8 cellular contexts compared by ENCODE assay signal in genomic region chr12:69497308-69498026, GRCh38. TPM values are rescaled to one million over a fixed set of nuclear protein-coding genes. Genes with fewer than 3 reads are reported as not detected.
DNase-seq lines count a peak whose midpoint lies in the region; ATAC-seq, FAIRE-seq and TF ChIP-seq lines count a peak whose summit lies in the region.

No MANE protein-coding gene starts in this region.

- no peak overlapping the region for H2AFZ ChIP-seq in PC-3 (ENCODE audit: low read length)

- intact Hi-C loops in PC-3 (cut with micrococcal nuclease) = no loop called here

- H3K4me3 ChIP-seq in GM12864 (ENCODE audit: low read depth, low read length) (no peak overlapping the region; the same call in 1 of the 2 replicates), fibroblast of mammary gland (ENCODE audit: control insufficient read depth, low read depth, low read length) (no peak overlapping the region), PC-3 (ENCODE audit: low read length) (no peak overlapping the region)

- TF ChIP-seq CTCF in GM12864 (IDR thresholded peaks at IDR 0.05; ENCODE audit: low read depth, low read length, missing control alignments) (no peak), fibroblast of mammary gland (conservative IDR thresholded peaks at IDR 0.05; ENCODE audit: control insufficient read depth, insufficient read depth, low read depth, low read length) (no peak), PC-3 (conservative IDR thresholded peaks at IDR 0.05; ENCODE audit: low read depth, low read length) (no peak)

- BruUV-seq in PC-3 (replicated peaks; lab: Mats Ljungman, UMichigan) = no TSS peak

- no peaks in the 10 kb centered on the region for H3K36me3 ChIP-seq in PC-3 (ENCODE audit: low read depth, low read length)

- peaks cover 98% of the 10 kb centered on the region for H3K79me2 ChIP-seq in PC-3 (ENCODE audit: low read length)

- no peaks in the 10 kb centered on the region for H3K9me2 ChIP-seq in PC-3 (replicated peaks; ENCODE audit: low read length)

- H3K9ac ChIP-seq in PC-3 (ENCODE audit: low read length) = no peak overlapping the region

- ATAC-seq in GM21423 (IDR thresholded peaks at IDR 0.05; ENCODE audit: unreplicated experiment) (peak; percentile 97), HG03571 (IDR thresholded peaks at IDR 0.05; ENCODE audit: unreplicated experiment) (peak; percentile 93), PC-3 (no peak)

- no peak for FAIRE-seq in RCC 7860 (lab: Jason Lieb, UNC)

- no peaks in the 10 kb centered on the region for H3F3A ChIP-seq in PC-3 (ENCODE audit: low read length, unreplicated experiment)

- H3K4me1 ChIP-seq in PC-3 (ENCODE audit: insufficient read depth, low read length) = peaks cover 38% of the 10 kb centered on the region

- H4K20me1 ChIP-seq in PC-3 (ENCODE audit: low read length) = no peaks in the 10 kb centered on the region; the same call in 1 of the 2 replicates

- H3K4me2 ChIP-seq in PC-3 (ENCODE audit: low read length) = no peak overlapping the region

- H3K9me3 ChIP-seq in PC-3 (ENCODE audit: low read length) = no peaks in the 10 kb centered on the region

- DNase-seq in GM12864 (ENCODE audit: low read depth) = peak; percentile 40
- peak; percentile 21 for DNase-seq in fibroblast of mammary gland (ENCODE audit: low read depth)
- DNase-seq in RCC 7860 (ENCODE audit: low spot score) = no peak
- DNase-seq in PC-3 = no peak
- no peak for DNase-seq in NCI-H2107 treated with DMSO at 0.1 percent for 48 hours (lab: John Stamatoyannopoulos, UW; ENCODE audit: unreplicated experiment)
- no peak for DNase-seq in NCI-H2107 (lab: John Stamatoyannopoulos, UW)

- POLR2A ChIA-PET in PC-3 (lab: Charles Lee; ENCODE audit: unreplicated experiment) = no interaction called here

- CTCF ChIA-PET in PC-3 (lab: Charles Lee) = no interaction called here

- no peaks in the 10 kb centered on the region for H3K27me3 ChIP-seq in PC-3 (ENCODE audit: low read length)

- H3K27ac ChIP-seq in PC-3 (ENCODE audit: low read length) = no peak overlapping the region

RNA-seq across cellular contexts. Expression of gene FRS2, which starts 27.3 kb away (rescaled TPM):
- 17.6 and 35.0 TPM in 2 replicates for total RNA-seq in PC-3 (2014; rRNA removed)

Comparison
In these comparisons a context has a peak if more than half of its experiments do, and no peak if none do; other contexts are left out.
1. DNase-seq: peak in GM12864 (single experiment) and fibroblast of mammary gland (single experiment); none in RCC 7860 (single experiment), PC-3 (single experiment), NCI-H2107 treated with DMSO at 0.1 percent for 48 hours (single experiment) and NCI-H2107 (single experiment).